Comparison of ENCODE assay signal across 1 cellular context in genomic region chr9:14086495-14086894, GRCh38.
TF ChIP-seq lines count a peak whose summit lies in the region.

No MANE protein-coding gene starts in this region.

TF ChIP-seq in HepG2, 621 proteins besides CTCF, POLR2A, EP300 and RAD21 (continued from another document):
- no peak for TF ChIP-seq ZBTB4 (CRISPR knock-in tag; IDR thresholded peaks at IDR 0.05; ENCODE audit: borderline replicate concordance)
